ENCODE assay signal across 8 cellular contexts in genomic region chr19:19461671-19462622, GRCh38. TPM values are rescaled to one million over a fixed set of nuclear protein-coding genes. Genes with fewer than 3 reads are reported as not detected.
DNase-seq lines count a peak whose midpoint lies in the region; ATAC-seq and TF ChIP-seq lines count a peak whose summit lies in the region.

No MANE protein-coding gene starts in this region.

- H3K4me1 ChIP-seq in GM23248 (ENCODE audit: insufficient read depth), result peaks cover 69% of the 10 kb centered on the region
- H3K4me1 ChIP-seq in colonic mucosa, result peaks cover 50% of the 10 kb centered on the region
- peaks cover 11 to 48% (median 28%) of the 10 kb centered on the region in 4 donors for H3K4me1 ChIP-seq in liver (ENCODE audit: control insufficient read depth in 4 of 4, insufficient read depth in 4 of 4, low read length in 3 of 4)
- peaks cover 76% of the 10 kb centered on the region for H3K4me1 ChIP-seq in suprapubic skin
- peaks cover 5% of the 10 kb centered on the region; the same call in 1 of the 2 replicates for H3K4me1 ChIP-seq in MM.1S (ENCODE audit: low read length)

- H3K9me2 ChIP-seq in GM23248 (ENCODE audit: insufficient read depth) (no peaks in the 10 kb centered on the region), MM.1S (replicated peaks; ENCODE audit: insufficient read depth, low read length) (no peaks in the 10 kb centered on the region)

- intact Hi-C loops in colonic mucosa (cut with DNase I), result no loop called here

- peak overlapping the region; percentile 70 for H3K4me2 ChIP-seq in GM23248 (ENCODE audit: unreplicated experiment)
- no peak overlapping the region for H3K4me2 ChIP-seq in MM.1S (ENCODE audit: low read depth, low read length)

- H3K79me2 ChIP-seq in GM23248 (ENCODE audit: insufficient read depth) (peaks cover 99% of the 10 kb centered on the region), MM.1S (ENCODE audit: low read length) (peaks cover 89% of the 10 kb centered on the region)

- no peak overlapping the region for H3K4me3 ChIP-seq in GM23248
- no peak overlapping the region for H3K4me3 ChIP-seq in colonic mucosa
- H3K4me3 ChIP-seq in liver (ENCODE audit: low read depth in 1 of 3, low read length in 3 of 3), result no peak overlapping the region
- H3K4me3 ChIP-seq in suprapubic skin, result peak overlapping the region; percentile 28
- H3K4me3 ChIP-seq in MM.1S (ENCODE audit: low read length), result no peak overlapping the region

- TF ChIP-seq CTCF in colonic mucosa (IDR thresholded peaks at IDR 0.05) (no peak), liver (IDR thresholded peaks at IDR 0.05; ENCODE audit: low read depth, low read length, missing input control) (no peak), suprapubic skin (IDR thresholded peaks at IDR 0.05) (no peak), MM.1S (IDR thresholded peaks at IDR 0.05; ENCODE audit: low read length) (no peak)

- H3K9me3 ChIP-seq in GM23248 (ENCODE audit: low read depth), result no peaks in the 10 kb centered on the region
- H3K9me3 ChIP-seq in colonic mucosa, result no peaks in the 10 kb centered on the region
- no peaks in the 10 kb centered on the region for H3K9me3 ChIP-seq in liver (ENCODE audit: control insufficient read depth in 4 of 4, low read length in 3 of 4)
- no peaks in the 10 kb centered on the region for H3K9me3 ChIP-seq in suprapubic skin
- H3K9me3 ChIP-seq in MM.1S (replicated peaks; ENCODE audit: insufficient read depth, low read length), result no peaks in the 10 kb centered on the region

- no peaks in the 10 kb centered on the region for H3K27me3 ChIP-seq in GM23248 (replicated peaks; ENCODE audit: insufficient read depth)
- no peaks in the 10 kb centered on the region for H3K27me3 ChIP-seq in colonic mucosa
- no peaks in the 10 kb centered on the region for H3K27me3 ChIP-seq in liver (ENCODE audit: control insufficient read depth in 4 of 4, insufficient read depth in 4 of 4, low read length in 3 of 4)
- H3K27me3 ChIP-seq in suprapubic skin, result no peaks in the 10 kb centered on the region
- H3K27me3 ChIP-seq in MM.1S (replicated peaks; ENCODE audit: insufficient read depth, low read length), result no peaks in the 10 kb centered on the region

- H3K36me3 ChIP-seq in GM23248 (ENCODE audit: low read depth) (peaks cover 7% of the 10 kb centered on the region; the same call in 1 of the 2 replicates), colonic mucosa (peaks cover 7% of the 10 kb centered on the region), liver (ENCODE audit: control insufficient read depth in 4 of 4, insufficient read depth in 3 of 4, low read depth in 1 of 4, low read length in 3 of 4) (peaks cover 1 to 20% (median 13%) of the 10 kb centered on the region in 4 donors), suprapubic skin (peaks cover 21% of the 10 kb centered on the region), MM.1S (replicated peaks; ENCODE audit: insufficient read depth, low read length) (peaks cover 3% of the 10 kb centered on the region)

- 55 to 62% methylated on average over 22 to 26 of the region's 27 CpGs for WGBS in GM23248 (ENCODE audit: low coverage in 1 of 2, low lambda C conversion rate in 2 of 2, missing lambda C conversion rate in 2 of 2), 2 experiments
- WGBS in liver, result 57% methylated on average over 27 of the region's 27 CpGs
- WGBS in suprapubic skin, result 33% methylated on average over 21 of the region's 27 CpGs

- no peak overlapping the region for H2AFZ ChIP-seq in GM23248
- no peak overlapping the region for H2AFZ ChIP-seq in MM.1S (ENCODE audit: low read length)

- TF ChIP-seq POLR2A in suprapubic skin (IDR thresholded peaks at IDR 0.05), result no peak

- no peak for TF ChIP-seq EP300 in suprapubic skin (IDR thresholded peaks at IDR 0.05)

- no peak for TF ChIP-seq RAD21 in liver (IDR thresholded peaks at IDR 0.05)

- in situ Hi-C loops in GM23248 (cut with MboI), result no loop called here

- peaks cover 22% of the 10 kb centered on the region for H3F3A ChIP-seq in GM23248 (ENCODE audit: insufficient read depth)
- 0 out of 2 replicates have a peak, but pooled peaks cover 5% of the 10 kb centered on the region for H3F3A ChIP-seq in MM.1S (ENCODE audit: insufficient read depth, low read length)

- H4K20me1 ChIP-seq in GM23248 (ENCODE audit: insufficient read depth) (no peaks in the 10 kb centered on the region), MM.1S (ENCODE audit: insufficient read depth, low read length) (peaks cover 42% of the 10 kb centered on the region)

- peak overlapping the region; percentile 82 for H3K27ac ChIP-seq in GM23248
- H3K27ac ChIP-seq in colonic mucosa, result peak overlapping the region; percentile 57
- H3K27ac ChIP-seq in liver (ENCODE audit: low read depth in 1 of 2, low read length in 2 of 2), result peak overlapping the region; percentile 48 to 68
- H3K27ac ChIP-seq in suprapubic skin, result peak overlapping the region; percentile 78
- H3K27ac ChIP-seq in MM.1S (ENCODE audit: low read length), result no peak overlapping the region

- no peak for DNase-seq in GM23248
- peak; percentile 90 for DNase-seq in NCI-H82 treated with DMSO at 0.1 percent for 48 hours (lab: John Stamatoyannopoulos, UW; ENCODE audit: unreplicated experiment)
- peak; percentile 69 for DNase-seq in colonic mucosa
- no peak for DNase-seq in suprapubic skin (ENCODE audit: low spot score in 2 of 2)
- DNase-seq in HPDE6-E6E7 (ENCODE audit: extremely low spot score), result no peak
- DNase-seq in MM.1S, result no peak

- peak overlapping the region; percentile 73 for H3K9ac ChIP-seq in GM23248
- H3K9ac ChIP-seq in colonic mucosa (ENCODE audit: low read depth in 2 of 2, low read length in 2 of 2), result peak overlapping the region in 1 of 2 donors; percentile 59
- H3K9ac ChIP-seq in liver (ENCODE audit: low read depth in 1 of 2, low read length in 2 of 2), result no peak overlapping the region
- H3K9ac ChIP-seq in MM.1S (ENCODE audit: low read length), result no peak overlapping the region

- ATAC-seq in GM21717 (IDR thresholded peaks at IDR 0.05; ENCODE audit: unreplicated experiment), result no peak

TF ChIP-seq in liver, 16 proteins besides CTCF, POLR2A, EP300 and RAD21:
- TF ChIP-seq RXRA (IDR thresholded peaks at IDR 0.05) (no peak), FOXA2 (IDR thresholded peaks at IDR 0.05) (no peak), NR2F2 (IDR thresholded peaks at IDR 0.05) (no peak), ATF3 (IDR thresholded peaks at IDR 0.05) (no peak), EGR1 (IDR thresholded peaks at IDR 0.05; ENCODE audit: low read depth in 2 of 2) (no peak), TAF1 (conservative IDR thresholded peaks at IDR 0.05) (no peak), GABPA (IDR thresholded peaks at IDR 0.05 in 1 of 2, conservative IDR thresholded peaks at IDR 0.05 in 1 of 2) (no peak), FOXA1 (IDR thresholded peaks at IDR 0.05) (no peak), SP1 (IDR thresholded peaks at IDR 0.05) (no peak), YY1 (IDR thresholded peaks at IDR 0.05) (no peak), MAX (IDR thresholded peaks at IDR 0.05) (no peak)
TF ChIP-seq in liver: peak in this region for 0.

RNA-seq across cellular contexts. Expression of gene TSSK6, which starts 53.4 kb away (rescaled TPM):
- total RNA-seq in GM23248 (2014; rRNA removed; shearing (Covaris generic)), result 0.25 and 2.3 TPM in 2 replicates
- polyA plus RNA-seq in GM23248 (2016; fragmentation: Nextera tagmentation; extraction: Ambion mirVana), result 0.70 and 0.95 TPM in 2 replicates
- total RNA-seq in colonic mucosa, result 1 to 10 TPM; 2.2 to 3.6 TPM
- total RNA-seq in liver, result 1 to 10 TPM; 1.2 to 2.3 TPM
- under 1 TPM; 0.21 to 0.95 TPM for polyA plus RNA-seq in liver
- total RNA-seq in suprapubic skin, result 1 to 10 TPM; 1.9 to 3.8 (median 3.0) TPM

RNA-seq across cellular contexts. Expression of gene NDUFA13, which starts 54.1 kb away (rescaled TPM):
- total RNA-seq in GM23248 (2014; rRNA removed; shearing (Covaris generic)), result 18.3 and 92.4 TPM in 2 replicates
- 466 and 474 TPM in 2 replicates for polyA plus RNA-seq in GM23248 (2016; fragmentation: Nextera tagmentation; extraction: Ambion mirVana)
- 100 to 1,000 TPM; 399 to 494 TPM for total RNA-seq in colonic mucosa
- 10 to 100 TPM; 45.3 to 80.6 TPM for total RNA-seq in liver
- 100 to 1,000 TPM; 180 to 239 TPM for polyA plus RNA-seq in liver
- 100 to 1,000 TPM in 3 of 4 donors, 10 to 100 TPM in 1; 94.4 to 160 (median 109) TPM for total RNA-seq in suprapubic skin

RNA-seq across cellular contexts. Expression of gene GATAD2A, which starts 56.5 kb away (rescaled TPM):
- 42.7 and 52.1 TPM in 2 replicates for total RNA-seq in GM23248 (2014; rRNA removed; shearing (Covaris generic))
- polyA plus RNA-seq in GM23248 (2016; fragmentation: Nextera tagmentation; extraction: Ambion mirVana) (13.9 and 15.4 TPM in 2 replicates), liver (10 to 100 TPM in 1 of 2 donors, 1 to 10 TPM in 1; 7.1 to 16.1 TPM)
- total RNA-seq in colonic mucosa (100 to 1,000 TPM; 102 to 145 TPM), liver (10 to 100 TPM; 20.2 to 23.7 TPM), suprapubic skin (10 to 100 TPM; 83.1 to 88.8 (median 86.4) TPM)

Comparison
In these comparisons a context has a peak if more than half of its experiments do, and no peak if none do; other contexts are left out.
1. DNase-seq: peak in NCI-H82 treated with DMSO at 0.1 percent for 48 hours (single experiment) and colonic mucosa (single experiment); none in GM23248 (single experiment), suprapubic skin (0 of 2), HPDE6-E6E7 (single experiment) and MM.1S (single experiment).